Comparison of ENCODE assay signal across 11 cellular contexts in genomic region chr7:45888993-45889366, GRCh38. TPM values are rescaled to one million over a fixed set of nuclear protein-coding genes. Genes with fewer than 3 reads are reported as not detected.
DNase-seq lines count a peak whose midpoint lies in the region; ATAC-seq and TF ChIP-seq lines count a peak whose summit lies in the region.
"Had no signal": no experiment of that assay in that cellular context is flagged by ENCODE, and none has a peak within 500 bp of the region (broad histone marks: within the 10 kb centered on the region; RNA-seq: fewer than 3 reads in every experiment).

No MANE protein-coding gene starts in this region.

- H3K9me2 ChIP-seq in hepatocyte (replicated peaks; ENCODE audit: insufficient read depth): no peaks in the 10 kb centered on the region

- H3K36me3 ChIP-seq in Caco-2 (ENCODE audit: control insufficient read depth, insufficient read depth, low read length) (no peaks in the 10 kb centered on the region), hepatocyte (replicated peaks; ENCODE audit: insufficient read depth, low read depth) (no peaks in the 10 kb centered on the region), parathyroid adenoma (ENCODE audit: control insufficient read depth, insufficient read depth, low read length) (no peaks in the 10 kb centered on the region)
- H3K36me3 ChIP-seq: prostate gland had no signal

- CTCF ChIA-PET in Caco-2 (lab: Charles Lee): interaction anchor here (0.7 kb wide), 1 partner anchor 226 kb away, joined by 3 read pairs; no protein-coding TSS in a partner anchor

- H2AFZ ChIP-seq in hepatocyte: peak overlapping the region; percentile 8
- H2AFZ ChIP-seq in parathyroid adenoma: peak overlapping the region; percentile 56

- DNase-seq in Caco-2: no peak
- DNase-seq in hepatocyte (ENCODE audit: low spot score): no peak
- DNase-seq in stimulated activated CD8-positive, alpha-beta memory T cell treated with anti-CD3 and anti-CD28 coated beads, Interleukin-4, amount 100 ng/mL, for 48 hours: no peak
- DNase-seq in activated T-helper 1 cell treated with anti-CD3 and anti-CD28 coated beads, Interleukin-12 subunit alpha, Interleukin-12 subunit beta, Interleukin-2, Interleukin-4 antibody, amounts not matched to agents 30 ng/mL and 10 ng/mL and 1 ng/mL, durations not matched to agents 14 hours and 24 hours and 36 hours (ENCODE audit: low spot score): no peak
- DNase-seq: activated CD4-positive, alpha-beta T cell treated with anti-CD3 and anti-CD28 coated beads for 4 hours; activated gamma-delta T cell treated with Interleukin-2 at 50 U/mL for 16 hours had no signal

- intact Hi-C loops in Caco-2 (cut with micrococcal nuclease; ENCODE audit: unreplicated experiment): no loop called here
- intact Hi-C loops in activated T-helper 1 cell treated with anti-CD3 and anti-CD28 coated beads, Interleukin-12 subunit alpha, Interleukin-12 subunit beta, Interleukin-2, Interleukin-4 antibody, amounts not matched to agents 30 ng/mL and 10 ng/mL and 1 ng/mL, durations not matched to agents 14 hours and 24 hours and 36 hours (cut with micrococcal nuclease): no loop called here

- H3K4me3 ChIP-seq in Caco-2 (ENCODE audit: low read depth, low read length) (no peak overlapping the region; the same call in 1 of the 2 replicates), hepatocyte (peak overlapping the region; percentile 1), parathyroid adenoma (ENCODE audit: low read depth, low read length) (no peak overlapping the region)

- H3K9me3 ChIP-seq in Caco-2 (no peaks in the 10 kb centered on the region), hepatocyte (ENCODE audit: low read depth) (no peaks in the 10 kb centered on the region), parathyroid adenoma (ENCODE audit: control insufficient read depth, low read length) (no peaks in the 10 kb centered on the region)
- H3K9me3 ChIP-seq: prostate gland had no signal

- H3K9me3 Mint-ChIP-seq in Caco-2 (ENCODE audit: unreplicated experiment): no peaks in the 10 kb centered on the region
- H3K9me3 Mint-ChIP-seq in activated T-helper 1 cell treated with anti-CD3 and anti-CD28 coated beads, Interleukin-12 subunit alpha, Interleukin-12 subunit beta, Interleukin-2, Interleukin-4 antibody, amounts not matched to agents 30 ng/mL and 10 ng/mL and 1 ng/mL, durations not matched to agents 14 hours and 24 hours and 36 hours: no peaks in the 10 kb centered on the region

- H4K20me1 ChIP-seq in hepatocyte (ENCODE audit: insufficient read depth, poor library complexity, severe bottlenecking): no peaks in the 10 kb centered on the region

- ATAC-seq in SK-N-SH treated with all-trans-retinoic acid at 6 μM for 48 hours: peak; percentile 6; the same call in 2 of the 3 replicates
- no peak for ATAC-seq in HG02970 (IDR thresholded peaks at IDR 0.05; ENCODE audit: low FRiP score, unreplicated experiment)
- ATAC-seq in GM18861 (IDR thresholded peaks at IDR 0.05; ENCODE audit: unreplicated experiment): no peak

- POLR2A ChIA-PET in Caco-2 (lab: Charles Lee): no interaction called here

- H3K4me1 Mint-ChIP-seq in Caco-2 (ENCODE audit: low read depth, unreplicated experiment): no peaks in the 10 kb centered on the region
- H3K4me1 Mint-ChIP-seq in activated T-helper 1 cell treated with anti-CD3 and anti-CD28 coated beads, Interleukin-12 subunit alpha, Interleukin-12 subunit beta, Interleukin-2, Interleukin-4 antibody, amounts not matched to agents 30 ng/mL and 10 ng/mL and 1 ng/mL, durations not matched to agents 14 hours and 24 hours and 36 hours (ENCODE audit: low read depth): no peaks in the 10 kb centered on the region

- no peaks in the 10 kb centered on the region for H3K36me3 Mint-ChIP-seq in Caco-2 (ENCODE audit: insufficient read depth, unreplicated experiment)
- no peaks in the 10 kb centered on the region for H3K36me3 Mint-ChIP-seq in activated T-helper 1 cell treated with anti-CD3 and anti-CD28 coated beads, Interleukin-12 subunit alpha, Interleukin-12 subunit beta, Interleukin-2, Interleukin-4 antibody, amounts not matched to agents 30 ng/mL and 10 ng/mL and 1 ng/mL, durations not matched to agents 14 hours and 24 hours and 36 hours (ENCODE audit: low read depth)

- H3K27me3 ChIP-seq in Caco-2 (replicated peaks; ENCODE audit: control insufficient read depth, insufficient read depth, low read length): no peaks in the 10 kb centered on the region; the same call in 1 of the 2 replicates
- peaks cover 39% of the 10 kb centered on the region for H3K27me3 ChIP-seq in hepatocyte
- H3K27me3 ChIP-seq in parathyroid adenoma (ENCODE audit: control insufficient read depth, insufficient read depth, low read length): no peaks in the 10 kb centered on the region

- peak overlapping the region; percentile 80 for H3K4me2 ChIP-seq in hepatocyte
- H3K4me2 ChIP-seq in parathyroid adenoma (ENCODE audit: low read length): peak overlapping the region; percentile 63

- peak overlapping the region; percentile 55 for H3K4me3 Mint-ChIP-seq in Caco-2 (ENCODE audit: unreplicated experiment)
- no peak overlapping the region for H3K4me3 Mint-ChIP-seq in activated T-helper 1 cell treated with anti-CD3 and anti-CD28 coated beads, Interleukin-12 subunit alpha, Interleukin-12 subunit beta, Interleukin-2, Interleukin-4 antibody, amounts not matched to agents 30 ng/mL and 10 ng/mL and 1 ng/mL, durations not matched to agents 14 hours and 24 hours and 36 hours

- WGBS in hepatocyte (ENCODE audit: low lambda C conversion rate, missing lambda C conversion rate): 15% methylated on average over 9 of the region's 14 CpGs

- H3K9ac ChIP-seq in parathyroid adenoma: no peak overlapping the region

- H3K79me2 ChIP-seq in hepatocyte (no peaks in the 10 kb centered on the region), parathyroid adenoma (no peaks in the 10 kb centered on the region)

- peaks cover 29% of the 10 kb centered on the region for H3K27me3 Mint-ChIP-seq in Caco-2 (ENCODE audit: insufficient read depth, unreplicated experiment)
- H3K27me3 Mint-ChIP-seq in activated T-helper 1 cell treated with anti-CD3 and anti-CD28 coated beads, Interleukin-12 subunit alpha, Interleukin-12 subunit beta, Interleukin-2, Interleukin-4 antibody, amounts not matched to agents 30 ng/mL and 10 ng/mL and 1 ng/mL, durations not matched to agents 14 hours and 24 hours and 36 hours (ENCODE audit: insufficient read depth): peaks cover 52% of the 10 kb centered on the region

- H3K27ac ChIP-seq in hepatocyte: no peak overlapping the region
- H3K27ac ChIP-seq in parathyroid adenoma: no peak overlapping the region
- H3K27ac ChIP-seq: prostate gland had no signal

- no peaks in the 10 kb centered on the region for H3K4me1 ChIP-seq in Caco-2
- peaks cover 17% of the 10 kb centered on the region for H3K4me1 ChIP-seq in hepatocyte (ENCODE audit: insufficient read depth)
- H3K4me1 ChIP-seq in parathyroid adenoma: no peaks in the 10 kb centered on the region

- no TSS peak for BruUV-seq in Caco-2 (replicated peaks; lab: Mats Ljungman, UMichigan)

- TF ChIP-seq CTCF in Caco-2 (IDR thresholded peaks at IDR 0.05; ENCODE audit: insufficient read depth in 1 of 2, low read depth in 1 of 2, low read length in 1 of 2, severe bottlenecking in 1 of 2, unreplicated experiment in 1 of 2) (no peak), hepatocyte (IDR thresholded peaks at IDR 0.05; ENCODE audit: poor library complexity) (no peak), parathyroid adenoma (IDR thresholded peaks at IDR 0.05) (no peak)

- no peak overlapping the region for H3K27ac Mint-ChIP-seq in Caco-2 (ENCODE audit: unreplicated experiment)
- H3K27ac Mint-ChIP-seq in activated T-helper 1 cell treated with anti-CD3 and anti-CD28 coated beads, Interleukin-12 subunit alpha, Interleukin-12 subunit beta, Interleukin-2, Interleukin-4 antibody, amounts not matched to agents 30 ng/mL and 10 ng/mL and 1 ng/mL, durations not matched to agents 14 hours and 24 hours and 36 hours: no peak overlapping the region

TF ChIP-seq in SK-N-SH treated with all-trans-retinoic acid at 6 μM for 48 hours, 23 proteins besides CTCF, POLR2A, EP300 and RAD21 (continues in another document):
- TF ChIP-seq CREB5 (CRISPR knock-in tag; IDR thresholded peaks at IDR 0.05; ENCODE audit: low read depth) (no peak), GLIS3 (CRISPR knock-in tag; IDR thresholded peaks at IDR 0.05) (no peak), RARB (CRISPR knock-in tag; IDR thresholded peaks at IDR 0.05) (no peak), CSDC2 (CRISPR knock-in tag; IDR thresholded peaks at IDR 0.05) (no peak), ESRRG (CRISPR knock-in tag; IDR thresholded peaks at IDR 0.05) (no peak), BACH2 (CRISPR knock-in tag; IDR thresholded peaks at IDR 0.05; ENCODE audit: borderline replicate concordance) (no peak)

RNA-seq across cellular contexts. Expression of gene IGFBP1, which starts 0.7 kb away (rescaled TPM):
- total RNA-seq in Caco-2 (2022) (0.23 TPM in 1 of 2 replicates, not detected in the other), hepatocyte (20.0 and 20.4 TPM in 2 replicates)
- polyA plus RNA-seq in hepatocyte: 19.6 and 26.3 TPM in 2 replicates
- total RNA-seq in activated T-helper 1 cell treated with anti-CD3 and anti-CD28 coated beads, Interleukin-12 subunit alpha, Interleukin-12 subunit beta, Interleukin-2, Interleukin-4 antibody, amounts not matched to agents 30 ng/mL and 10 ng/mL and 1 ng/mL, durations not matched to agents 14 hours and 24 hours and 36 hours: not detected in 2 replicates
- total RNA-seq: prostate gland had no signal

RNA-seq across cellular contexts. Expression of gene CCDC201, which starts 16.1 kb away (rescaled TPM):
- not detected in 2 replicates for total RNA-seq in Caco-2 (2022)
- total RNA-seq in hepatocyte: not detected in 2 replicates
- polyA plus RNA-seq in hepatocyte: not detected in 2 replicates
- total RNA-seq in activated T-helper 1 cell treated with anti-CD3 and anti-CD28 coated beads, Interleukin-12 subunit alpha, Interleukin-12 subunit beta, Interleukin-2, Interleukin-4 antibody, amounts not matched to agents 30 ng/mL and 10 ng/mL and 1 ng/mL, durations not matched to agents 14 hours and 24 hours and 36 hours: not detected in 2 replicates
- total RNA-seq: prostate gland had no signal

RNA-seq across cellular contexts. Expression of gene IGFBP3, which starts 32.1 kb away (rescaled TPM):
- total RNA-seq in Caco-2 (2022): 0.79 and 3.3 TPM in 2 replicates
- 573 and 632 TPM in 2 replicates for total RNA-seq in hepatocyte
- 268 and 355 TPM in 2 replicates for polyA plus RNA-seq in hepatocyte
- 1.2 and 1.3 TPM in 2 replicates for total RNA-seq in activated T-helper 1 cell treated with anti-CD3 and anti-CD28 coated beads, Interleukin-12 subunit alpha, Interleukin-12 subunit beta, Interleukin-2, Interleukin-4 antibody, amounts not matched to agents 30 ng/mL and 10 ng/mL and 1 ng/mL, durations not matched to agents 14 hours and 24 hours and 36 hours

Comparison
In these comparisons a context has a peak if more than half of its experiments do, and no peak if none do; other contexts are left out.
1. RNA of gene IGFBP1, which starts 0.7 kb away (total RNA-seq): 20.0 to 20.4 TPM in hepatocyte; 0.23 TPM in Caco-2 and not detected in activated T-helper 1 cell treated with anti-CD3 and anti-CD28 coated beads, Interleukin-12 subunit alpha, Interleukin-12 subunit beta, Interleukin-2, Interleukin-4 antibody, amounts not matched to agents 30 ng/mL and 10 ng/mL and 1 ng/mL, durations not matched to agents 14 hours and 24 hours and 36 hours; every median in the first group is over 10 times any median in the second.
2. RNA of gene IGFBP3, which starts 32.1 kb away (total RNA-seq): 573 to 632 TPM in hepatocyte; 1.2 to 1.3 TPM in activated T-helper 1 cell treated with anti-CD3 and anti-CD28 coated beads, Interleukin-12 subunit alpha, Interleukin-12 subunit beta, Interleukin-2, Interleukin-4 antibody, amounts not matched to agents 30 ng/mL and 10 ng/mL and 1 ng/mL, durations not matched to agents 14 hours and 24 hours and 36 hours and 0.79 to 3.3 TPM in Caco-2; every median in the first group is over 100 times any median in the second.